Comparison of ENCODE assay signal across 8 cellular contexts in genomic region chr17:34542700-34543336, GRCh38. TPM values are rescaled to one million over a fixed set of nuclear protein-coding genes. Genes with fewer than 3 reads are reported as not detected.
DNase-seq lines count a peak whose midpoint lies in the region; ATAC-seq lines count a peak whose summit lies in the region.

No MANE protein-coding gene starts in this region.

- no peaks in the 10 kb centered on the region for H3K4me1 Mint-ChIP-seq in activated naive CD4-positive, alpha-beta T cell treated with anti-CD3 and anti-CD28 coated beads for 36 hours (ENCODE audit: low read depth)

- no peaks in the 10 kb centered on the region for H3K36me3 Mint-ChIP-seq in activated naive CD4-positive, alpha-beta T cell treated with anti-CD3 and anti-CD28 coated beads for 36 hours (ENCODE audit: low read depth)

- intact Hi-C loops in activated naive CD4-positive, alpha-beta T cell treated with anti-CD3 and anti-CD28 coated beads for 36 hours (cut with micrococcal nuclease) = loop anchor here (1.0 to 5.0 kb wide), 4 partner anchors 95 to 575 kb away; partner anchors contain the start of gene LIG3

- no peak overlapping the region for H3K27ac Mint-ChIP-seq in activated naive CD4-positive, alpha-beta T cell treated with anti-CD3 and anti-CD28 coated beads for 36 hours

- H3K4me3 Mint-ChIP-seq in activated naive CD4-positive, alpha-beta T cell treated with anti-CD3 and anti-CD28 coated beads for 36 hours = no peak overlapping the region

- DNase-seq in NCI-H1417 (lab: John Stamatoyannopoulos, UW) = peak; percentile 21 to 61 (median 27)
- no peak for DNase-seq in NCI-H1417 treated with DMSO at 0.1 percent for 48 hours (lab: John Stamatoyannopoulos, UW)
- DNase-seq in RPMI8226 = peak; percentile 49
- peak; percentile 68 for DNase-seq in activated naive CD4-positive, alpha-beta T cell treated with anti-CD3 and anti-CD28 coated beads for 36 hours
- DNase-seq in inferior parietal cortex (ENCODE audit: extremely low spot score) = peak; percentile 45
- DNase-seq in stimulated activated CD4-positive, alpha-beta T cell treated with anti-CD3 and anti-CD28 coated beads, Interleukin-4, amount 100 ng/mL, for 48 hours (ENCODE audit: low read depth in 2 of 2) = peak; percentile 11 to 44

- no peaks in the 10 kb centered on the region for H3K9me3 Mint-ChIP-seq in activated naive CD4-positive, alpha-beta T cell treated with anti-CD3 and anti-CD28 coated beads for 36 hours

- CTCF ChIA-PET in activated naive CD4-positive, alpha-beta T cell treated with anti-CD3 and anti-CD28 coated beads for 36 hours (lab: Charles Lee) = interaction anchor here (0.6 to 2.7 kb wide), 24 partner anchors 10 to 578 kb away, joined by 3 to 25 read pairs (median 4); partner anchors contain the start of genes FNDC8 and RAD51D

- ATAC-seq in GM19351 (IDR thresholded peaks at IDR 0.05; ENCODE audit: unreplicated experiment) = no peak
- no peak for ATAC-seq in GM21723 (IDR thresholded peaks at IDR 0.05; ENCODE audit: unreplicated experiment)

- peaks cover 29% of the 10 kb centered on the region for H3K27me3 Mint-ChIP-seq in activated naive CD4-positive, alpha-beta T cell treated with anti-CD3 and anti-CD28 coated beads for 36 hours (ENCODE audit: low read depth)

RNA-seq across cellular contexts. Expression of gene TMEM132E, which starts 36.6 kb away (rescaled TPM):
- not detected for total RNA-seq in activated naive CD4-positive, alpha-beta T cell treated with anti-CD3 and anti-CD28 coated beads for 36 hours
